In the genomic region with DNA sequence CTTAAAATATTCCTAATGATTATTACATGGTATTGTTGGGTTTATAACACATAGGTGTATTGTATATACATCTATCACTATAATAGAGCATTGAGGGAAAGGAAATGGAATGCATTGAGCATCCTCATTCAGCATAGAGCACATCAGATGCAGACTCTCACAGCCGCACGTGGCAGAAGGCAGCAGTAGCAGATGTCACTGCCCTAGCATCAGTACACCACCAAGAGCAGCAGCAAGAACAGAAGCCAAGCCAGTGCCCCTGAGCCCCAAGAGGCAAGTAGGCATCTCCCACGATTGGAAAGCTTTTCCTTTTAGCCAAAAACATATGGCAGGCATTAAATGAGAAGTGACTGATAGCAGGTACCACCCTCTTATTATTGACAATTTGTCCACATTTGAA, we compare ENCODE assay signal across 18 cellular contexts.
DNase-seq lines count a peak whose midpoint lies in the region; ATAC-seq and TF ChIP-seq lines count a peak whose summit lies in the region.
"Had no signal": no experiment of that assay in that cellular context is flagged by ENCODE, and none has a peak within 500 bp of the region (broad histone marks: within the 10 kb centered on the region; RNA-seq: fewer than 3 reads in every experiment).

No MANE protein-coding gene starts in this region.

- H3K4me1 ChIP-seq in esophagus muscularis mucosa (peaks cover 5 to 12% (median 12%) of the 10 kb centered on the region in 4 donors), neuronal stem cell (ENCODE audit: control insufficient read depth in 2 of 2, insufficient read depth in 1 of 2, low read depth in 1 of 2, low read length in 2 of 2) (peaks cover 0 to 5% of the 10 kb centered on the region in 2 donors)

- H3K18ac ChIP-seq in neuronal stem cell (ENCODE audit: low read length) = no peak overlapping the region

- H2AK5ac ChIP-seq in neuronal stem cell (ENCODE audit: low read depth, low read length) = no peak overlapping the region

- H3K4me3 ChIP-seq in esophagus muscularis mucosa (no peak overlapping the region), neuronal stem cell (ENCODE audit: low read length in 2 of 2) (no peak overlapping the region)
- H3K4me3 ChIP-seq: GM12878, GM23248 had no signal

- H3K27me3 ChIP-seq in esophagus muscularis mucosa (no peaks in the 10 kb centered on the region), neuronal stem cell (ENCODE audit: control insufficient read depth in 3 of 3, insufficient read depth in 3 of 3, low read depth in 1 of 3, low read length in 3 of 3) (peaks cover 0 to 3% (median 0%) of the 10 kb centered on the region in 3 experiments)

- 82% methylated on average over 3 of the region's 3 CpGs for WGBS in esophagus muscularis mucosa
- no CpG with 5 or more reads among the region's 3 CpGs for WGBS in neuronal stem cell (ENCODE audit: extremely low coverage in 2 of 2, insufficient read length in 2 of 2, insufficient replicate concordance in 1 of 2), 2 donors

- peak overlapping the region; percentile 74 for H2BK120ac ChIP-seq in neuronal stem cell (ENCODE audit: low read depth, low read length)

- no peak overlapping the region for H2BK5ac ChIP-seq in neuronal stem cell (ENCODE audit: low read length)

- H3K9me3 ChIP-seq in esophagus muscularis mucosa (no peaks in the 10 kb centered on the region), neuronal stem cell (replicated peaks in 1 of 2; ENCODE audit: control insufficient read depth in 2 of 2, insufficient read depth in 1 of 2, low read depth in 1 of 2, low read length in 2 of 2) (peaks cover 0 to 3% of the 10 kb centered on the region in 2 donors)

- H3K14ac ChIP-seq in neuronal stem cell (ENCODE audit: low read length) = no peak overlapping the region

- no peak for TF ChIP-seq CTCF in esophagus muscularis mucosa (IDR thresholded peaks at IDR 0.05)

- no peak overlapping the region for H2BK15ac ChIP-seq in neuronal stem cell (ENCODE audit: low read length)

- no peak overlapping the region for H3K9ac ChIP-seq in neuronal stem cell (ENCODE audit: low read depth, low read length, poor library complexity)
- H3K9ac ChIP-seq: GM23248 had no signal

- H3K23ac ChIP-seq in neuronal stem cell (ENCODE audit: low read depth, low read length, poor library complexity) = no peak overlapping the region

- TF ChIP-seq EP300 in esophagus muscularis mucosa (IDR thresholded peaks at IDR 0.05) = no peak

- H3K36me3 ChIP-seq in esophagus muscularis mucosa (no peaks in the 10 kb centered on the region), neuronal stem cell (replicated peaks in 1 of 2; ENCODE audit: control insufficient read depth in 2 of 2, insufficient read depth in 2 of 2, low read length in 2 of 2) (no peaks in the 10 kb centered on the region)

- intact Hi-C loops in esophagus muscularis mucosa (cut with DNase I) = no loop called here

- no peak overlapping the region for H2BK12ac ChIP-seq in neuronal stem cell (ENCODE audit: low read length)

- no peak overlapping the region for H4K91ac ChIP-seq in neuronal stem cell (ENCODE audit: low read depth, low read length, poor library complexity)

- no peak for TF ChIP-seq POLR2A in esophagus muscularis mucosa (IDR thresholded peaks at IDR 0.05; ENCODE audit: low read depth)

- peak; percentile 5 for DNase-seq in DMS 273 treated with DMSO at 0.1 percent for 48 hours (lab: John Stamatoyannopoulos, UW)
- peak; percentile 5 for DNase-seq in NCI-H1694 treated with DMSO at 0.1 percent for 48 hours (lab: John Stamatoyannopoulos, UW)
- DNase-seq in esophagus muscularis mucosa (ENCODE audit: extremely low spot score) = peak; percentile 64
- DNase-seq in neuronal stem cell (ENCODE audit: low spot score) = no peak
- DNase-seq in SHP77 treated with DMSO at 0.1 percent for 48 hours (lab: John Stamatoyannopoulos, UW) = no peak
- DNase-seq in NCI-H2081 treated with DMSO at 0.1 percent for 48 hours (lab: John Stamatoyannopoulos, UW) = no peak
- DNase-seq: C1 segment of cervical spinal cord; Calu3; CD4-positive, alpha-beta memory T cell; COR-L47; DMS79; EL; GDM1; GM23248; H7; HCEC 1CT had no signal

- no peak overlapping the region for H2AFZ ChIP-seq in neuronal stem cell (ENCODE audit: low read length)
- H2AFZ ChIP-seq: GM23248 had no signal

- H3K79me1 ChIP-seq in neuronal stem cell (ENCODE audit: low read depth, low read length) = no peaks in the 10 kb centered on the region

- no peak overlapping the region for H3K4me2 ChIP-seq in neuronal stem cell (ENCODE audit: insufficient read depth, low read length, poor library complexity, severe bottlenecking)

- no peak overlapping the region for H4K8ac ChIP-seq in neuronal stem cell (ENCODE audit: low read depth, low read length)

- no peak overlapping the region for H3K27ac ChIP-seq in esophagus muscularis mucosa (replicated peaks in 1 of 4)
- no peak overlapping the region for H3K27ac ChIP-seq in neuronal stem cell (replicated peaks; ENCODE audit: low read length)
- H3K27ac ChIP-seq: GM23248 had no signal

- H3K4ac ChIP-seq in neuronal stem cell (ENCODE audit: low read length) = no peak overlapping the region

- no peak for ATAC-seq in GM19328 (IDR thresholded peaks at IDR 0.05; ENCODE audit: unreplicated experiment)
- ATAC-seq: GM12878 had no signal

Comparison
In these comparisons a context has a peak if more than half of its experiments do, and no peak if none do; other contexts are left out.
1. DNase-seq: peak in DMS 273 treated with DMSO at 0.1 percent for 48 hours (single experiment), NCI-H1694 treated with DMSO at 0.1 percent for 48 hours (single experiment) and esophagus muscularis mucosa (single experiment); none in neuronal stem cell (single experiment), SHP77 treated with DMSO at 0.1 percent for 48 hours (single experiment) and NCI-H2081 treated with DMSO at 0.1 percent for 48 hours (single experiment).